ENCODE assay signal across 16 cellular contexts in genomic region chr11:20021771-20022362, GRCh38.
A peak's percentile ranks its signal among the peaks of the same experiment; 100 is the strongest.
DNase-seq lines count a peak whose midpoint lies in the region; ATAC-seq, FAIRE-seq and TF ChIP-seq lines count a peak whose summit lies in the region.
"Had no signal": no experiment of that assay in that cellular context is flagged by ENCODE, and none has a peak within 500 bp of the region (broad histone marks: within the 10 kb centered on the region; RNA-seq: fewer than 3 reads in every experiment).

No MANE protein-coding gene starts in this region.

- 0 out of 2 replicates have a peak overlapping the region, but pooled peaks have one; percentile 1 for H2BK5ac ChIP-seq in H1 (ENCODE audit: low read depth, low read length)

- H3K36me3 ChIP-seq in H1 (ENCODE audit: control insufficient read depth in 2 of 4, insufficient read depth in 4 of 4, low read length in 3 of 4): no peaks in the 10 kb centered on the region
- no peaks in the 10 kb centered on the region for H3K36me3 ChIP-seq in OCI-LY7 (ENCODE audit: insufficient read depth, low read length)

- no peak for FAIRE-seq in H1 (lab: Jason Lieb, UNC)

- peaks cover 2% of the 10 kb centered on the region; the same call in 1 of the 2 replicates for H3K79me1 ChIP-seq in H1 (ENCODE audit: low read depth, low read length)

- no peak overlapping the region for H3K27ac Mint-ChIP-seq in mesothelial cell of epicardium
- H3K27ac Mint-ChIP-seq: activated CD4-positive, alpha-beta memory T cell treated with anti-CD3 and anti-CD28 coated beads for 36 hours; activated T-helper 17 cell treated with anti-CD3 and anti-CD28 coated beads, Interleukin-2, amount 50 U/mL, for 72 hours; HFFc6; immature natural killer cell had no signal

- intact Hi-C loops in OCI-LY7 (cut with micrococcal nuclease; ENCODE audit: unreplicated experiment): no loop called here

- H3K79me2 ChIP-seq in H1 (ENCODE audit: control insufficient read depth in 1 of 2, insufficient read depth in 2 of 2, low read length in 2 of 2) (peaks cover 0 to 29% of the 10 kb centered on the region in 2 experiments; a peak in 3 of 4 replicates), OCI-LY7 (ENCODE audit: insufficient read depth, low read depth, low read length) (no peaks in the 10 kb centered on the region)
- H3K79me2 ChIP-seq: parathyroid adenoma had no signal

- H2AFZ ChIP-seq in H1 (ENCODE audit: low read length) (no peak overlapping the region), OCI-LY7 (ENCODE audit: low read length) (no peak overlapping the region)

- no peak overlapping the region; the same call in 1 of the 2 replicates for H2BK15ac ChIP-seq in H1 (ENCODE audit: low read length)

- no peak overlapping the region for H2BK20ac ChIP-seq in H1 (ENCODE audit: low read length)

- no peak overlapping the region for H2BK120ac ChIP-seq in H1 (replicated peaks; ENCODE audit: low read depth, low read length)

- no peak overlapping the region for H4K8ac ChIP-seq in H1 (ENCODE audit: extremely low read depth, insufficient read depth, low read length)

- peaks cover 42% of the 10 kb centered on the region for H3K4me1 Mint-ChIP-seq in mesothelial cell of epicardium
- H3K4me1 Mint-ChIP-seq: activated T-helper 17 cell treated with anti-CD3 and anti-CD28 coated beads, Interleukin-2, amount 50 U/mL, for 72 hours; immature natural killer cell had no signal

- peak overlapping the region; percentile 41 for H3K18ac ChIP-seq in H1 (ENCODE audit: extremely low read depth, low read length)

- H3K4me3 ChIP-seq in H1 (ENCODE audit: extremely low read depth in 1 of 4, insufficient read depth in 2 of 4, low read depth in 3 of 4, low read length in 4 of 4) (peak overlapping the region in 3 of 4 experiments; percentile 43 to 66 (median 54); a peak in 5 of 8 replicates), OCI-LY7 (ENCODE audit: low read depth, low read length, poor library complexity, severe bottlenecking) (no peak overlapping the region)

- BruUV-seq in OCI-LY7 (replicated peaks; lab: Mats Ljungman, UMichigan): no TSS peak

- WGBS in H1 (ENCODE audit: extremely low coverage in 1 of 2, insufficient coverage in 1 of 2, insufficient read length in 1 of 2, insufficient replicate concordance in 2 of 2, low coverage in 1 of 2, low lambda C conversion rate in 2 of 2, missing lambda C conversion rate in 1 of 2), 2 experiments: 15% methylated on average over 4 of the region's 4 CpGs; no CpG with 5 or more reads in 1 of the 2 experiments

- DNase-seq in DMS53 treated with DMSO at 0.1 percent for 48 hours (lab: John Stamatoyannopoulos, UW; ENCODE audit: unreplicated experiment) (peak; percentile 64), NCI-H748 (lab: John Stamatoyannopoulos, UW; ENCODE audit: unreplicated experiment) (peak; percentile 72), H1 (ENCODE audit: low read depth in 1 of 2, low spot score in 2 of 2) (no peak), mesothelial cell of epicardium (ENCODE audit: low spot score in 2 of 2, unreplicated experiment in 2 of 2) (no peak), HUDEP-2 (lab: John Stamatoyannopoulos, UW; ENCODE audit: unreplicated experiment in 76 of 76) (no peak), OCI-LY7 (ENCODE audit: low spot score) (no peak)
- no peak for DNase-seq in activated CD4-positive, alpha-beta T cell treated with anti-CD3 and anti-CD28 coated beads for 48 hours
- DNase-seq: activated CD4-positive, alpha-beta memory T cell treated with anti-CD3 and anti-CD28 coated beads for 36 hours; amygdala; dorsolateral prefrontal cortex; HFFc6; immature natural killer cell; stimulated activated CD4-positive, alpha-beta T cell treated with anti-CD3 and anti-CD28 coated beads, Interleukin-12 subunit alpha, Interleukin-12 subunit beta, amount 100 ng/mL, for 4 hours had no signal

- no peak for TF ChIP-seq RAD21 in H1 (IDR thresholded peaks at IDR 0.05 in 1 of 2, conservative IDR thresholded peaks at IDR 0.05 in 1 of 2; ENCODE audit: low read depth in 2 of 2, low read length in 2 of 2)

- peak overlapping the region; percentile 80 for H3K4me3 Mint-ChIP-seq in mesothelial cell of epicardium
- H3K4me3 Mint-ChIP-seq: activated CD4-positive, alpha-beta memory T cell treated with anti-CD3 and anti-CD28 coated beads for 36 hours; activated T-helper 17 cell treated with anti-CD3 and anti-CD28 coated beads, Interleukin-2, amount 50 U/mL, for 72 hours; HFFc6; immature natural killer cell had no signal

- no peak for ATAC-seq in HG03354 (IDR thresholded peaks at IDR 0.05; ENCODE audit: poor library complexity, severe bottlenecking, unreplicated experiment)
- ATAC-seq: activated T-helper 17 cell treated with anti-CD3 and anti-CD28 coated beads, Interleukin-2, amount 50 U/mL, for 72 hours had no signal

- CTCF ChIA-PET in H1 (lab: Charles Lee; ENCODE audit: partially characterized antibody): interaction anchor here (0.7 to 9.3 kb wide), 11 partner anchors 10 to 208 kb away, joined by 3 to 99 read pairs (median 4); no protein-coding TSS in a partner anchor
- CTCF ChIA-PET in OCI-LY7 (lab: Charles Lee; ENCODE audit: unreplicated experiment): no interaction called here

- H3K36me3 Mint-ChIP-seq in mesothelial cell of epicardium: no peaks in the 10 kb centered on the region
- H3K36me3 Mint-ChIP-seq: activated CD4-positive, alpha-beta memory T cell treated with anti-CD3 and anti-CD28 coated beads for 36 hours; immature natural killer cell had no signal

- 0 out of 2 replicates have a peak overlapping the region, but pooled peaks have one; percentile 3 for H2BK12ac ChIP-seq in H1 (ENCODE audit: low read depth, low read length)

- H3K9me2 ChIP-seq in OCI-LY7 (ENCODE audit: insufficient read depth, low read length): no peaks in the 10 kb centered on the region

- no peak overlapping the region for H3K14ac ChIP-seq in H1 (ENCODE audit: insufficient read length)

- H3K56ac ChIP-seq in H1 (replicated peaks; ENCODE audit: insufficient read length, low read depth, low read length): no peak overlapping the region

- H3K27me3 Mint-ChIP-seq in mesothelial cell of epicardium (ENCODE audit: low read depth): no peaks in the 10 kb centered on the region
- H3K27me3 Mint-ChIP-seq: activated CD4-positive, alpha-beta memory T cell treated with anti-CD3 and anti-CD28 coated beads for 36 hours; activated T-helper 17 cell treated with anti-CD3 and anti-CD28 coated beads, Interleukin-2, amount 50 U/mL, for 72 hours had no signal

- POLR2A ChIA-PET in H1 (lab: Charles Lee; ENCODE audit: partially characterized antibody): interaction anchor here (0.7 to 3.4 kb wide), 5 partner anchors 10 to 21 kb away, joined by 3 to 14 read pairs (median 3); no protein-coding TSS in a partner anchor
- POLR2A ChIA-PET in OCI-LY7 (lab: Charles Lee): interaction anchor here (0.7 kb wide), 1 partner anchor 96 kb away, joined by 3 read pairs; no protein-coding TSS in a partner anchor

- H3K23ac ChIP-seq in H1 (ENCODE audit: insufficient read length): no peak overlapping the region

- no peak for TF ChIP-seq EP300 in H1 (IDR thresholded peaks at IDR 0.05; ENCODE audit: borderline replicate concordance in 1 of 2, low read depth in 2 of 2, low read length in 2 of 2)

- H4K5ac ChIP-seq in H1 (ENCODE audit: insufficient read length, low read depth, low read length): no peak overlapping the region

- H3K23me2 ChIP-seq in H1 (ENCODE audit: low read depth, low read length): peaks cover 9% of the 10 kb centered on the region; the same call in 1 of the 2 replicates

- H3K4me1 ChIP-seq in H1 (replicated peaks in 1 of 4; ENCODE audit: control insufficient read depth in 3 of 4, insufficient read depth in 4 of 4, low read length in 3 of 4) (peaks cover 17 to 44% (median 41%) of the 10 kb centered on the region in 4 experiments), OCI-LY7 (ENCODE audit: insufficient read depth, low read length, poor library complexity, severe bottlenecking) (no peaks in the 10 kb centered on the region)

- TF ChIP-seq POLR2A in H1 (IDR thresholded peaks at IDR 0.05; ENCODE audit: control extremely low read depth in 1 of 2, low read depth in 2 of 2, low read length in 2 of 2): no peak

- no peak overlapping the region for H3K4ac ChIP-seq in H1 (replicated peaks; ENCODE audit: insufficient read length, low read depth, low read length)

- H2AK5ac ChIP-seq in H1 (ENCODE audit: low read depth, low read length): no peak overlapping the region

- H4K20me1 ChIP-seq in H1 (replicated peaks in 1 of 2; ENCODE audit: control insufficient read depth in 1 of 2, insufficient read depth in 2 of 2, low read length in 2 of 2) (no peaks in the 10 kb centered on the region), OCI-LY7 (ENCODE audit: insufficient read depth, low read length) (no peaks in the 10 kb centered on the region)

- H3K27ac ChIP-seq in H1 (ENCODE audit: low read depth, low read length) (no peak overlapping the region; the same call in 1 of the 2 replicates), OCI-LY7 (ENCODE audit: low read depth, low read length, poor library complexity, severe bottlenecking) (no peak overlapping the region)

- H4K91ac ChIP-seq in H1 (replicated peaks; ENCODE audit: insufficient read length, low read length): peak overlapping the region; percentile 23

- no peaks in the 10 kb centered on the region for H3K9me3 Mint-ChIP-seq in mesothelial cell of epicardium
- H3K9me3 Mint-ChIP-seq: activated CD4-positive, alpha-beta memory T cell treated with anti-CD3 and anti-CD28 coated beads for 36 hours; activated T-helper 17 cell treated with anti-CD3 and anti-CD28 coated beads, Interleukin-2, amount 50 U/mL, for 72 hours; HFFc6; immature natural killer cell had no signal

- peak overlapping the region; percentile 77 to 95 for H3K4me2 ChIP-seq in H1 (ENCODE audit: insufficient read depth in 1 of 2, low read depth in 2 of 2, low read length in 2 of 2)
- no peak overlapping the region for H3K4me2 ChIP-seq in OCI-LY7 (ENCODE audit: low read length)

- no peaks in the 10 kb centered on the region for H3K27me3 ChIP-seq in H1 (replicated peaks in 1 of 4; ENCODE audit: control insufficient read depth in 3 of 4, extremely low read depth in 1 of 4, insufficient read depth in 3 of 4, low read length in 3 of 4)
- H3K27me3 ChIP-seq: dorsolateral prefrontal cortex had no signal

- no peak overlapping the region for H3K9ac ChIP-seq in H1 (replicated peaks in 1 of 4; ENCODE audit: extremely low read depth in 1 of 4, low read depth in 3 of 4, low read length in 3 of 4)
- H3K9ac ChIP-seq: parathyroid adenoma had no signal

- H3K9me3 ChIP-seq in H1 (ENCODE audit: insufficient read depth in 2 of 2, low read depth in 1 of 2, low read length in 1 of 2) (no peaks in the 10 kb centered on the region), OCI-LY7 (ENCODE audit: low read length) (no peaks in the 10 kb centered on the region)

- TF ChIP-seq CTCF in H1 (IDR thresholded peaks at IDR 0.05; ENCODE audit: control extremely low read depth in 1 of 3, insufficient read depth in 1 of 3, low read depth in 1 of 3, low read length in 3 of 3): no peak
- TF ChIP-seq CTCF in mesothelial cell of epicardium (IDR thresholded peaks at IDR 0.05; ENCODE audit: unreplicated experiment): no peak
- TF ChIP-seq CTCF in OCI-LY7 (conservative IDR thresholded peaks at IDR 0.05; ENCODE audit: low read length): no peak

TF ChIP-seq in H1, 55 proteins besides CTCF, POLR2A, EP300 and RAD21:
- TF ChIP-seq SUZ12 (IDR thresholded peaks at IDR 0.05; ENCODE audit: low read length): no peak
- 0 out of 4 replicates have a peak, but pooled peaks of 1 of the 2 experiments have one; percentile 2 for TF ChIP-seq HDAC2 (IDR thresholded peaks at IDR 0.05; ENCODE audit: borderline replicate concordance in 1 of 2, low read depth in 2 of 2, low read length in 2 of 2)
TF ChIP-seq in H1: peak in this region for 1.

Comparison
In these comparisons a context has a peak if more than half of its experiments do, and no peak if none do; other contexts are left out.
1. DNase-seq: peak in DMS53 treated with DMSO at 0.1 percent for 48 hours (single experiment) and NCI-H748 (single experiment); none in H1 (0 of 2), mesothelial cell of epicardium (0 of 2), HUDEP-2 (0 of 76), activated CD4-positive, alpha-beta T cell treated with anti-CD3 and anti-CD28 coated beads for 48 hours (single experiment) and OCI-LY7 (single experiment).